In genomic region chr7:70060298-70061068, GRCh38 we compare ENCODE assay signal across 3 cellular contexts.
TF ChIP-seq lines count a peak whose summit lies in the region.

No MANE protein-coding gene starts in this region.

TF ChIP-seq in HEK293, 187 proteins besides CTCF, POLR2A, EP300 and RAD21 (continues in another document):
- TF ChIP-seq EGR2 (tag by site-specific recombination; IDR thresholded peaks at IDR 0.05; ENCODE audit: low read depth) (no peak), KLF8 (tag by site-specific recombination; IDR thresholded peaks at IDR 0.05) (no peak), GLIS2 (tag by site-specific recombination; IDR thresholded peaks at IDR 0.05) (no peak), GLI4 (tag by site-specific recombination; IDR thresholded peaks at IDR 0.05) (no peak), ZNF677 (tag by site-specific recombination; IDR thresholded peaks at IDR 0.05) (no peak), ZNF362 (tag by site-specific recombination; IDR thresholded peaks at IDR 0.05) (no peak), ZNF10 (tag by site-specific recombination; IDR thresholded peaks at IDR 0.05) (no peak), ZNF510 (tag by site-specific recombination; IDR thresholded peaks at IDR 0.05; ENCODE audit: insufficient replicate concordance) (no peak), SCRT1 (tag by site-specific recombination; IDR thresholded peaks at IDR 0.05; ENCODE audit: borderline replicate concordance) (no peak), ZNF548 (tag by site-specific recombination; IDR thresholded peaks at IDR 0.05) (no peak), ZNF747 (tag by site-specific recombination; IDR thresholded peaks at IDR 0.05) (no peak), PRDM10 (tag by site-specific recombination; IDR thresholded peaks at IDR 0.05) (peak; percentile 45), ZNF335 (tag by site-specific recombination; conservative IDR thresholded peaks at IDR 0.05) (no peak), ZNF433 (tag by site-specific recombination; IDR thresholded peaks at IDR 0.05; ENCODE audit: low read depth) (no peak), GLI2 (tag by site-specific recombination; IDR thresholded peaks at IDR 0.05; ENCODE audit: borderline replicate concordance, low read depth) (no peak), ZXDB (tag by site-specific recombination; IDR thresholded peaks at IDR 0.05) (no peak), ZNF184 (tag by site-specific recombination; IDR thresholded peaks at IDR 0.05) (peak; percentile 63; the same call in 1 of the 2 replicates), ZNF658 (tag by site-specific recombination; IDR thresholded peaks at IDR 0.05) (no peak), ZNF664 (tag by site-specific recombination; IDR thresholded peaks at IDR 0.05) (peak; percentile 82), ZNF324 (tag by site-specific recombination; IDR thresholded peaks at IDR 0.05) (no peak), MYNN (tag by site-specific recombination; IDR thresholded peaks at IDR 0.05; ENCODE audit: borderline replicate concordance) (no peak)

TF ChIP-seq in H1, 55 proteins besides CTCF, POLR2A, EP300 and RAD21:
- TF ChIP-seq NANOG (IDR thresholded peaks at IDR 0.05; ENCODE audit: insufficient read depth, low read depth, low read length, poor library complexity, severe bottlenecking) (no peak), TEAD4 (IDR thresholded peaks at IDR 0.05; ENCODE audit: low read depth, low read length) (peak; percentile 82), MAX (IDR thresholded peaks at IDR 0.05) (no peak), CHD1 (IDR thresholded peaks at IDR 0.05; ENCODE audit: low read depth, low read length) (no peak), SP2 (IDR thresholded peaks at IDR 0.05; ENCODE audit: low read length) (no peak), ASH2L (IDR thresholded peaks at IDR 0.05; ENCODE audit: low read length) (no peak), TCF12 (IDR thresholded peaks at IDR 0.05; ENCODE audit: low read depth, low read length) (0 out of 2 replicates have a peak, but pooled peaks have one; percentile 28)
TF ChIP-seq in H1: peak in this region for 2.

TF ChIP-seq in HepG2, 621 proteins besides CTCF, POLR2A, EP300 and RAD21:
- TF ChIP-seq RXRB (CRISPR knock-in tag; IDR thresholded peaks at IDR 0.05; ENCODE audit: borderline replicate concordance) (no peak), ATRX (CRISPR knock-in tag; IDR thresholded peaks at IDR 0.05; ENCODE audit: borderline replicate concordance) (no peak), PRDM4 (CRISPR knock-in tag; IDR thresholded peaks at IDR 0.05; ENCODE audit: borderline replicate concordance) (no peak), THAP8 (CRISPR knock-in tag; IDR thresholded peaks at IDR 0.05; ENCODE audit: borderline replicate concordance) (no peak), NBN (conservative IDR thresholded peaks at IDR 0.05) (no peak), TEF (CRISPR knock-in tag; IDR thresholded peaks at IDR 0.05) (no peak), ZNF318 (CRISPR knock-in tag; IDR thresholded peaks at IDR 0.05) (no peak)
